15 cellular contexts compared by ENCODE assay signal in genomic region chr20:4084096-4084495, GRCh38.
DNase-seq lines count a peak whose midpoint lies in the region; ATAC-seq and TF ChIP-seq lines count a peak whose summit lies in the region.
"Had no signal": no experiment of that assay in that cellular context is flagged by ENCODE, and none has a peak within 500 bp of the region (broad histone marks: within the 10 kb centered on the region; RNA-seq: fewer than 3 reads in every experiment).

No MANE protein-coding gene starts in this region.

- DNase-seq in activated naive CD4-positive, alpha-beta T cell treated with anti-CD3 and anti-CD28 coated beads, Interleukin-2, amount 10 ng/mL, durations not matched to agents 7 days and 5 days: no peak
- DNase-seq in activated naive CD4-positive, alpha-beta T cell treated with anti-CD3 and anti-CD28 coated beads, Interleukin-2, amount 50 U/mL, for 72 hours (ENCODE audit: low spot score in 2 of 2): no peak
- DNase-seq in stimulated activated CD8-positive, alpha-beta memory T cell treated with anti-CD3 and anti-CD28 coated beads, Interleukin-4, amount 100 ng/mL, for 48 hours: peak; percentile 19
- DNase-seq in type B pancreatic cell (ENCODE audit: extremely low spot score, unreplicated experiment): no peak
- DNase-seq: MM.1S, mucosa of descending colon, NCI-H2029, NCI-H446 treated with DMSO at 0.1 percent for 48 hours had no signal

- TF ChIP-seq CTCF in Loucy (conservative IDR thresholded peaks at IDR 0.05; ENCODE audit: low read length): no peak
- no peak for TF ChIP-seq CTCF in type B pancreatic cell (conservative IDR thresholded peaks at IDR 0.05)

- H3K4me1 Mint-ChIP-seq in activated naive CD4-positive, alpha-beta T cell treated with anti-CD3 and anti-CD28 coated beads, Interleukin-2, amount 10 ng/mL, durations not matched to agents 7 days and 5 days: peaks cover 50% of the 10 kb centered on the region
- peaks cover 70% of the 10 kb centered on the region for H3K4me1 Mint-ChIP-seq in dendritic cell treated with granulocyte-macrophage colony-stimulating factor and Interleukin-4, amounts not matched to agents 40 ng/mL and 50 ng/mL, for 4 days (ENCODE audit: low read depth)
- peaks cover 16% of the 10 kb centered on the region for H3K4me1 Mint-ChIP-seq in type B pancreatic cell (ENCODE audit: unreplicated experiment)

- CTCF ChIA-PET in activated naive CD4-positive, alpha-beta T cell treated with anti-CD3 and anti-CD28 coated beads, Interleukin-2, amount 10 ng/mL, durations not matched to agents 7 days and 5 days (lab: Charles Lee): interaction anchor here (0.6 to 4.0 kb wide), 13 partner anchors 10 to 368 kb away, joined by 3 to 48 read pairs (median 5); partner anchors contain the start of gene RNF24

- H3K4me3 Mint-ChIP-seq in activated naive CD4-positive, alpha-beta T cell treated with anti-CD3 and anti-CD28 coated beads, Interleukin-2, amount 10 ng/mL, durations not matched to agents 7 days and 5 days: no peak overlapping the region
- no peak overlapping the region for H3K4me3 Mint-ChIP-seq in dendritic cell treated with granulocyte-macrophage colony-stimulating factor and Interleukin-4, amounts not matched to agents 40 ng/mL and 50 ng/mL, for 4 days
- no peak overlapping the region for H3K4me3 Mint-ChIP-seq in type B pancreatic cell

- H3K4me1 ChIP-seq in Loucy (ENCODE audit: insufficient read depth, low read length, poor library complexity, severe bottlenecking): peaks cover 37% of the 10 kb centered on the region

- H3K36me3 ChIP-seq in Loucy (ENCODE audit: insufficient read depth, low read length): no peaks in the 10 kb centered on the region
- H3K36me3 ChIP-seq: gastroesophageal sphincter had no signal

- no peaks in the 10 kb centered on the region for H3K79me2 ChIP-seq in Loucy (ENCODE audit: insufficient read depth, low read length)

- no peaks in the 10 kb centered on the region for H4K20me1 ChIP-seq in Loucy (ENCODE audit: insufficient read depth, low read length, poor library complexity, severe bottlenecking)

- no peaks in the 10 kb centered on the region for H3K27me3 ChIP-seq in Loucy (ENCODE audit: insufficient read depth, low read length, poor library complexity, severe bottlenecking)
- H3K27me3 ChIP-seq: gastroesophageal sphincter had no signal

- H3K4me3 ChIP-seq in Loucy (ENCODE audit: low read length, poor library complexity, severe bottlenecking): no peak overlapping the region
- H3K4me3 ChIP-seq: gastroesophageal sphincter, GM12878, mucosa of descending colon had no signal

- H3K9me3 Mint-ChIP-seq in activated naive CD4-positive, alpha-beta T cell treated with anti-CD3 and anti-CD28 coated beads, Interleukin-2, amount 10 ng/mL, durations not matched to agents 7 days and 5 days: peaks cover 7% of the 10 kb centered on the region
- peaks cover 0 to 4% of the 10 kb centered on the region in 2 donors for H3K9me3 Mint-ChIP-seq in activated naive CD4-positive, alpha-beta T cell treated with anti-CD3 and anti-CD28 coated beads, Interleukin-2, amount 50 U/mL, for 72 hours
- peaks cover 14% of the 10 kb centered on the region for H3K9me3 Mint-ChIP-seq in dendritic cell treated with granulocyte-macrophage colony-stimulating factor and Interleukin-4, amounts not matched to agents 40 ng/mL and 50 ng/mL, for 4 days
- peaks cover 5% of the 10 kb centered on the region for H3K9me3 Mint-ChIP-seq in type B pancreatic cell

- H3K9me3 ChIP-seq in Loucy (ENCODE audit: insufficient read depth, low read depth, low read length): no peaks in the 10 kb centered on the region
- H3K9me3 ChIP-seq: gastroesophageal sphincter, mucosa of descending colon had no signal

- TF ChIP-seq POLR2A in GM18505 (IDR thresholded peaks at IDR 0.05; ENCODE audit: borderline replicate concordance, extremely low read depth, insufficient read depth, insufficient read length): no peak

- peak overlapping the region; percentile 66 for H3K9ac ChIP-seq in Loucy (ENCODE audit: low read depth, low read length, poor library complexity, severe bottlenecking)

- no peaks in the 10 kb centered on the region for H3F3A ChIP-seq in Loucy (ENCODE audit: low read depth)

- H3K27me3 Mint-ChIP-seq in activated naive CD4-positive, alpha-beta T cell treated with anti-CD3 and anti-CD28 coated beads, Interleukin-2, amount 10 ng/mL, durations not matched to agents 7 days and 5 days: peaks cover 24% of the 10 kb centered on the region
- H3K27me3 Mint-ChIP-seq in dendritic cell treated with granulocyte-macrophage colony-stimulating factor and Interleukin-4, amounts not matched to agents 40 ng/mL and 50 ng/mL, for 4 days: no peaks in the 10 kb centered on the region
- H3K27me3 Mint-ChIP-seq in type B pancreatic cell: peaks cover 4% of the 10 kb centered on the region

- H3K27ac Mint-ChIP-seq in activated naive CD4-positive, alpha-beta T cell treated with anti-CD3 and anti-CD28 coated beads, Interleukin-2, amount 10 ng/mL, durations not matched to agents 7 days and 5 days: peak overlapping the region; percentile 97
- H3K27ac Mint-ChIP-seq in activated naive CD4-positive, alpha-beta T cell treated with anti-CD3 and anti-CD28 coated beads, Interleukin-2, amount 50 U/mL, for 72 hours: peak overlapping the region in 1 of 2 donors; percentile 2
- H3K27ac Mint-ChIP-seq in dendritic cell treated with granulocyte-macrophage colony-stimulating factor and Interleukin-4, amounts not matched to agents 40 ng/mL and 50 ng/mL, for 4 days: peak overlapping the region; percentile 100
- H3K27ac Mint-ChIP-seq in type B pancreatic cell: no peak overlapping the region

- H3K4me2 ChIP-seq in Loucy (ENCODE audit: low read depth, low read length, poor library complexity, severe bottlenecking): peak overlapping the region; percentile 60

- intact Hi-C loops in dendritic cell treated with granulocyte-macrophage colony-stimulating factor and Interleukin-4, amounts not matched to agents 40 ng/mL and 50 ng/mL, for 4 days (cut with micrococcal nuclease): loop anchor here (5.0 kb wide), 1 partner anchor 157 kb away; no protein-coding TSS in a partner anchor

- ATAC-seq in activated naive CD4-positive, alpha-beta T cell treated with anti-CD3 and anti-CD28 coated beads, Interleukin-2, amount 50 U/mL, for 72 hours: no peak
- no peak for ATAC-seq in GM18505 (IDR thresholded peaks at IDR 0.05; ENCODE audit: unreplicated experiment)
- no peak for ATAC-seq in GM18868 (IDR thresholded peaks at IDR 0.05; ENCODE audit: unreplicated experiment)
- ATAC-seq: gastroesophageal sphincter, GM12878, left lobe of liver, mucosa of descending colon had no signal

- no peaks in the 10 kb centered on the region for H3K9me2 ChIP-seq in Loucy (replicated peaks; ENCODE audit: low read depth, low read length)

- H2AFZ ChIP-seq in Loucy (ENCODE audit: low read length): no peak overlapping the region

- peaks cover 8% of the 10 kb centered on the region for H3K36me3 Mint-ChIP-seq in activated naive CD4-positive, alpha-beta T cell treated with anti-CD3 and anti-CD28 coated beads, Interleukin-2, amount 10 ng/mL, durations not matched to agents 7 days and 5 days
- peaks cover 6 to 13% of the 10 kb centered on the region in 2 donors for H3K36me3 Mint-ChIP-seq in activated naive CD4-positive, alpha-beta T cell treated with anti-CD3 and anti-CD28 coated beads, Interleukin-2, amount 50 U/mL, for 72 hours
- H3K36me3 Mint-ChIP-seq in dendritic cell treated with granulocyte-macrophage colony-stimulating factor and Interleukin-4, amounts not matched to agents 40 ng/mL and 50 ng/mL, for 4 days (ENCODE audit: low read depth): peaks cover 22% of the 10 kb centered on the region
- H3K36me3 Mint-ChIP-seq in type B pancreatic cell: peaks cover 3% of the 10 kb centered on the region
